ENCODE assay signal across 8 cellular contexts in genomic region chr4:37889849-37890500, GRCh38. TPM values are rescaled to one million over a fixed set of nuclear protein-coding genes. Genes with fewer than 3 reads are reported as not detected.
DNase-seq lines count a peak whose midpoint lies in the region; ATAC-seq and TF ChIP-seq lines count a peak whose summit lies in the region.

No MANE protein-coding gene starts in this region.

- H3K9me2 ChIP-seq in OCI-LY7 (ENCODE audit: insufficient read depth, low read length): no peaks in the 10 kb centered on the region

- DNase-seq in OCI-LY7 (ENCODE audit: low spot score) (no peak), epithelial cell of esophagus (ENCODE audit: low read depth) (peak; percentile 10), RWPE1 (ENCODE audit: low spot score) (no peak), mesenteric fat pad (ENCODE audit: low spot score) (no peak), CD1c-positive myeloid dendritic cell (ENCODE audit: extremely low spot score) (no peak), NCI-H1092 treated with DMSO at 0.1 percent for 48 hours (lab: John Stamatoyannopoulos, UW) (no peak)
- DNase-seq in naive thymus-derived CD4-positive, alpha-beta T cell: no peak

- H3K4me1 Mint-ChIP-seq in naive thymus-derived CD4-positive, alpha-beta T cell: peaks cover 18 to 53% (median 40%) of the 10 kb centered on the region in 7 donors

- POLR2A ChIA-PET in OCI-LY7 (lab: Charles Lee) (interaction anchor here (0.6 to 2.3 kb wide), 10 partner anchors 18 to 214 kb away, joined by 3 to 14 read pairs (median 4); partner anchors contain the start of gene PGM2), RWPE1 (lab: Yijun Ruan, JAX; ENCODE audit: low non-redundant PET) (no interaction called here)
- POLR2A ChIA-PET in naive thymus-derived CD4-positive, alpha-beta T cell (lab: Charles Lee): interaction anchor here (0.6 to 1.9 kb wide), 2 partner anchors 64 to 1638 kb away, joined by 3 to 7 read pairs; partner anchors contain the start of gene PGM2

- TF ChIP-seq CTCF in OCI-LY7 (conservative IDR thresholded peaks at IDR 0.05; ENCODE audit: low read length) (no peak), epithelial cell of esophagus (IDR thresholded peaks at IDR 0.05; ENCODE audit: insufficient read depth, low read depth, low read length, missing control alignments) (no peak), RWPE1 (conservative IDR thresholded peaks at IDR 0.05; ENCODE audit: low read depth) (no peak)

- CTCF ChIA-PET in OCI-LY7 (lab: Charles Lee; ENCODE audit: unreplicated experiment): interaction anchor here (0.6 kb wide), 1 partner anchor 40 kb away, joined by 3 read pairs; no protein-coding TSS in a partner anchor
- CTCF ChIA-PET in naive thymus-derived CD4-positive, alpha-beta T cell (lab: Charles Lee): interaction anchor here (0.6 to 0.9 kb wide), 3 partner anchors 86 to 145 kb away, joined by 3 read pairs; no protein-coding TSS in a partner anchor
- CTCF ChIA-PET in RWPE1 (lab: Yijun Ruan, JAX): no interaction called here

- H3K4me2 ChIP-seq in BLaER1 treated with 17β-estradiol and CSF1 and Interleukin-3, amounts not matched to agents 10 nM and 100 nM: peak overlapping the region; percentile 80 to 98 (median 90)
- H3K4me2 ChIP-seq in OCI-LY7 (ENCODE audit: low read length): peak overlapping the region; percentile 82

- no peak for ATAC-seq in naive thymus-derived CD4-positive, alpha-beta T cell

- no peak overlapping the region; the same call in 1 of the 2 replicates for H2AFZ ChIP-seq in OCI-LY7 (ENCODE audit: low read length)

- peaks cover 0 to 4% (median 0%) of the 10 kb centered on the region in 5 donors for H3K36me3 Mint-ChIP-seq in naive thymus-derived CD4-positive, alpha-beta T cell

- intact Hi-C loops in OCI-LY7 (cut with micrococcal nuclease; ENCODE audit: unreplicated experiment): loop anchor here (2.0 kb wide), 1 partner anchor 63 kb away; the partner anchor contains the start of gene PGM2
- intact Hi-C loops in naive thymus-derived CD4-positive, alpha-beta T cell (cut with micrococcal nuclease): loop anchor here (1.0 to 5.0 kb wide), 9 partner anchors 17 to 1503 kb away; partner anchors contain the start of gene KLF3 (in 1 of the 2)

- no TSS peak for BruUV-seq in OCI-LY7 (replicated peaks; lab: Mats Ljungman, UMichigan)

- H3K27me3 Mint-ChIP-seq in naive thymus-derived CD4-positive, alpha-beta T cell: peaks cover 0 to 5% (median 0%) of the 10 kb centered on the region in 5 donors

- H3K4me3 ChIP-seq in BLaER1 treated with 17β-estradiol and CSF1 and Interleukin-3, amounts not matched to agents 10 nM and 100 nM: peak overlapping the region; percentile 73 to 89 (median 84)
- peak overlapping the region; percentile 76 for H3K4me3 ChIP-seq in OCI-LY7 (ENCODE audit: low read depth, low read length, poor library complexity, severe bottlenecking)
- H3K4me3 ChIP-seq in epithelial cell of esophagus (ENCODE audit: low read length): peak overlapping the region; percentile 44
- peak overlapping the region; percentile 51 for H3K4me3 ChIP-seq in naive thymus-derived CD4-positive, alpha-beta T cell (ENCODE audit: low read length)

- H3K9me3 ChIP-seq in BLaER1 treated with 17β-estradiol and CSF1 and Interleukin-3, amounts not matched to agents 10 nM and 100 nM (replicated peaks in 1 of 11): no peaks in the 10 kb centered on the region
- no peaks in the 10 kb centered on the region for H3K9me3 ChIP-seq in OCI-LY7 (ENCODE audit: low read length)
- H3K9me3 ChIP-seq in naive thymus-derived CD4-positive, alpha-beta T cell (ENCODE audit: control insufficient read depth in 2 of 3, low read length in 3 of 3): no peaks in the 10 kb centered on the region

- no peaks in the 10 kb centered on the region for H3K9me3 Mint-ChIP-seq in naive thymus-derived CD4-positive, alpha-beta T cell

- peak overlapping the region; percentile 74 to 87 (median 82); a peak in 18 of 22 replicates for H3K9ac ChIP-seq in BLaER1 treated with 17β-estradiol and CSF1 and Interleukin-3, amounts not matched to agents 10 nM and 100 nM

- 0 out of 22 replicates have a peak, but pooled peaks cover 0 to 6% (median 0%) of the 10 kb centered on the region in 11 experiments for H4K20me1 ChIP-seq in BLaER1 treated with 17β-estradiol and CSF1 and Interleukin-3, amounts not matched to agents 10 nM and 100 nM
- H4K20me1 ChIP-seq in OCI-LY7 (ENCODE audit: insufficient read depth, low read length): no peaks in the 10 kb centered on the region

- H3K36me3 ChIP-seq in BLaER1 treated with 17β-estradiol and CSF1 and Interleukin-3, amounts not matched to agents 10 nM and 100 nM: peaks cover 0 to 4% (median 2%) of the 10 kb centered on the region in 11 experiments; a peak in 7 of 22 replicates
- H3K36me3 ChIP-seq in OCI-LY7 (ENCODE audit: insufficient read depth, low read length): 0 out of 2 replicates have a peak, but pooled peaks cover 8% of the 10 kb centered on the region
- peaks cover 0 to 2% (median 0%) of the 10 kb centered on the region in 3 experiments for H3K36me3 ChIP-seq in naive thymus-derived CD4-positive, alpha-beta T cell (ENCODE audit: control insufficient read depth in 2 of 3, insufficient read depth in 3 of 3, low read length in 3 of 3)

- H3K79me2 ChIP-seq in OCI-LY7 (ENCODE audit: insufficient read depth, low read depth, low read length): peaks cover 31% of the 10 kb centered on the region; the same call in 1 of the 2 replicates

- peak overlapping the region in 6 of 11 experiments; percentile 81 to 90 (median 86); a peak in 7 of 22 replicates for H3K27ac ChIP-seq in BLaER1 treated with 17β-estradiol and CSF1 and Interleukin-3, amounts not matched to agents 10 nM and 100 nM
- H3K27ac ChIP-seq in OCI-LY7 (ENCODE audit: low read depth, low read length, poor library complexity, severe bottlenecking) (no peak overlapping the region), RWPE1 (no peak overlapping the region)
- H3K27ac ChIP-seq in naive thymus-derived CD4-positive, alpha-beta T cell (ENCODE audit: low read depth, low read length): peak overlapping the region; percentile 8

- peaks cover 32 to 44% (median 37%) of the 10 kb centered on the region in 10 experiments for H3K4me1 ChIP-seq in BLaER1 treated with 17β-estradiol and CSF1 and Interleukin-3, amounts not matched to agents 10 nM and 100 nM
- H3K4me1 ChIP-seq in OCI-LY7 (ENCODE audit: insufficient read depth, low read length, poor library complexity, severe bottlenecking): peaks cover 33% of the 10 kb centered on the region
- H3K4me1 ChIP-seq in naive thymus-derived CD4-positive, alpha-beta T cell (ENCODE audit: control insufficient read depth in 2 of 2, insufficient read depth in 2 of 2, low read length in 2 of 2): peaks cover 10 to 25% of the 10 kb centered on the region in 2 donors

- H3K4me3 Mint-ChIP-seq in naive thymus-derived CD4-positive, alpha-beta T cell: peak overlapping the region; percentile 46 to 98 (median 80)

- peaks cover 0 to 18% (median 0%) of the 10 kb centered on the region in 11 experiments; a peak in 9 of 22 replicates for H3K27me3 ChIP-seq in BLaER1 treated with 17β-estradiol and CSF1 and Interleukin-3, amounts not matched to agents 10 nM and 100 nM
- H3K27me3 ChIP-seq in naive thymus-derived CD4-positive, alpha-beta T cell (ENCODE audit: control insufficient read depth in 2 of 2, insufficient read depth in 2 of 2, low read length in 2 of 2): no peaks in the 10 kb centered on the region

- peak overlapping the region in 8 of 9 donors; percentile 18 to 65 (median 42) for H3K27ac Mint-ChIP-seq in naive thymus-derived CD4-positive, alpha-beta T cell

RNA-seq across cellular contexts. Expression of gene TBC1D1, which starts 0.9 kb away (rescaled TPM):
- total RNA-seq in OCI-LY7 (2014; rRNA removed; shearing (Covaris generic)): 489 and 545 TPM in 2 replicates
- total RNA-seq in OCI-LY7 (2022) (539 and 754 TPM in 2 replicates), mesenteric fat pad (45.3 TPM)
- total RNA-seq in naive thymus-derived CD4-positive, alpha-beta T cell: 10 to 100 TPM; 44.6 to 66.8 (median 49.6) TPM
- polyA plus RNA-seq in naive thymus-derived CD4-positive, alpha-beta T cell: 10 to 100 TPM; 19.4 to 27.6 TPM

Comparison
In these comparisons a context has a peak if more than half of its experiments do, and no peak if none do; other contexts are left out.
1. H3K27ac ChIP-seq: peak in BLaER1 treated with 17β-estradiol and CSF1 and Interleukin-3, amounts not matched to agents 10 nM and 100 nM (6 of 11) and naive thymus-derived CD4-positive, alpha-beta T cell (single experiment); none in OCI-LY7 (single experiment) and RWPE1 (single experiment).
2. RNA of gene TBC1D1, which starts 0.9 kb away (total RNA-seq): 489 to 754 TPM in OCI-LY7; 44.6 to 66.8 TPM in naive thymus-derived CD4-positive, alpha-beta T cell and 45.3 TPM in mesenteric fat pad (single experiment); every median in the first group is over 4 times any median in the second.
3. Peak in every context shown above with its lines, with median percentiles within 50 percentile points of each other: H3K4me3 ChIP-seq.